8 cellular contexts compared by ENCODE assay signal in the genomic region with DNA sequence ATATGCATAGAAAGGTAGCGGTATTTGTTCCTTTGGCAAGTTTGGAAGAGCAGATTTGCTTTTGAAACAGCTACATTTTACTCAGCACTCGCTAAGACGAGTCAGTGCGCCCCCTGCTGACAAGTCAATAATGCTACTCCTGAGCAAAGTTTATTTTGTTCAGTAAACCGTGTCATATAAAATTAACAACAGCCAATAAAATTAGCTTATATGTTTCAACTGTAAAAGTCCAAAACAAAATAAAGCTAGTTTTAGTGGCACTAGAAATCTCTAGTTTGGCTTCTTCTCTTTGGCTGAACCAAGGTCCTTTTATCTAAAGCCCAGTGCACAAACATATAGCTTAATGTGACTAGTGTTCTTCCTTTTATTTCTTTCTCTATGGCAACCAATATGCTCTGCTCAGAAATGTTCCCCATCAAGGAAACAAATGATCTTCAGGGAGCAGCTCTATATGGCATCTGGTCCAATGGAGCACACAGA. TPM values are rescaled to one million over a fixed set of nuclear protein-coding genes. Genes with fewer than 3 reads are reported as not detected.
DNase-seq lines count a peak whose midpoint lies in the region; ATAC-seq and TF ChIP-seq lines count a peak whose summit lies in the region.

No MANE protein-coding gene starts in this region.

- POLR2A ChIA-PET in PC-9 (lab: Charles Lee; ENCODE audit: unreplicated experiment) = interaction anchor here (0.6 to 0.7 kb wide), 2 partner anchors 217 to 1963 kb away, joined by 3 read pairs; no protein-coding TSS in a partner anchor

- TF ChIP-seq CTCF in PC-9 (conservative IDR thresholded peaks at IDR 0.05) (peak; percentile 82), adrenal gland (IDR thresholded peaks at IDR 0.05) (peak; percentile 51 to 78 (median 67))

- H3K9me3 ChIP-seq in PC-9 (ENCODE audit: insufficient read depth, low read depth) = no peaks in the 10 kb centered on the region
- H3K9me3 ChIP-seq in adrenal gland (replicated peaks in 1 of 3) = no peaks in the 10 kb centered on the region
- H3K9me3 ChIP-seq in iPS-18a (ENCODE audit: control insufficient read depth, low read depth, low read length) = no peaks in the 10 kb centered on the region

- DNase-seq in activated effector memory CD4-positive, alpha-beta T cell treated with anti-CD3 and anti-CD28 coated beads, Interleukin-2, amount 50 U/mL, for 16 hours = peak; percentile 82
- no peak for DNase-seq in activated effector memory CD4-positive, alpha-beta T cell treated with Interleukin-2 at 50 U/mL for 16 hours
- DNase-seq in PC-9 = peak in 1 of 2 experiments; percentile 19
- peak; percentile 53 to 79 (median 69) for DNase-seq in adrenal gland
- DNase-seq in stimulated activated CD4-positive, alpha-beta T cell treated with anti-CD3 and anti-CD28 coated beads, Interleukin-12 subunit alpha, Interleukin-12 subunit beta, amount 100 ng/mL, for 48 hours (ENCODE audit: low read depth in 2 of 3, low spot score in 1 of 3) = peak; percentile 42 to 55 (median 54)

- no peaks in the 10 kb centered on the region for H4K20me1 ChIP-seq in PC-9 (ENCODE audit: insufficient read depth)

- 1 to 3% (median 1%) methylated on average over 5 of the region's 5 CpGs for WGBS in adrenal gland, 4 donors

- H3K27me3 ChIP-seq in PC-9 (ENCODE audit: insufficient read depth, low read depth) (peaks cover 40% of the 10 kb centered on the region), adrenal gland (peaks cover 91% of the 10 kb centered on the region), iPS-18a (ENCODE audit: control insufficient read depth, insufficient read depth, low read length) (peaks cover 94% of the 10 kb centered on the region)

- no peak for TF ChIP-seq POLR2A in adrenal gland (IDR thresholded peaks at IDR 0.05)

- no peak overlapping the region for H3K4me2 ChIP-seq in PC-9

- BruUV-seq in PC-9 (replicated peaks; lab: Mats Ljungman, UMichigan) = no TSS peak

- H3K27ac ChIP-seq in PC-9 (no peak overlapping the region), adrenal gland (no peak overlapping the region), iPS-18a (ENCODE audit: low read length) (no peak overlapping the region)

- H2AFZ ChIP-seq in PC-9 = no peak overlapping the region

- ATAC-seq in HG03565 (IDR thresholded peaks at IDR 0.05; ENCODE audit: unreplicated experiment) (peak; percentile 39), GM21515 (IDR thresholded peaks at IDR 0.05; ENCODE audit: unreplicated experiment) (no peak)

- H3K36me3 ChIP-seq in PC-9 (ENCODE audit: low read depth) (no peaks in the 10 kb centered on the region), adrenal gland (replicated peaks in 1 of 2) (no peaks in the 10 kb centered on the region), iPS-18a (ENCODE audit: control insufficient read depth, low read depth, low read length) (no peaks in the 10 kb centered on the region)

- H3K79me2 ChIP-seq in PC-9 (ENCODE audit: low read depth) = no peaks in the 10 kb centered on the region

- intact Hi-C loops in PC-9 (cut with micrococcal nuclease; ENCODE audit: unreplicated experiment) = no loop called here
- intact Hi-C loops in adrenal gland (cut with DNase I) = no loop called here

- H3K9me2 ChIP-seq in PC-9 (ENCODE audit: insufficient read depth) = no peaks in the 10 kb centered on the region

- no peak overlapping the region for H3K4me3 ChIP-seq in PC-9
- H3K4me3 ChIP-seq in adrenal gland = no peak overlapping the region
- H3K4me3 ChIP-seq in iPS-18a (ENCODE audit: low read length) = peak overlapping the region; percentile 48

- H3K9ac ChIP-seq in iPS-18a (ENCODE audit: low read length) = no peak overlapping the region

- no peaks in the 10 kb centered on the region for H3F3A ChIP-seq in PC-9 (ENCODE audit: insufficient read depth, low read depth)

- no peaks in the 10 kb centered on the region for H3K4me1 ChIP-seq in PC-9 (replicated peaks; ENCODE audit: insufficient read depth)
- peaks cover 0 to 22% of the 10 kb centered on the region in 2 donors for H3K4me1 ChIP-seq in adrenal gland (replicated peaks in 1 of 2)
- peaks cover 61% of the 10 kb centered on the region for H3K4me1 ChIP-seq in iPS-18a (ENCODE audit: control insufficient read depth, low read depth, low read length)

- CTCF ChIA-PET in PC-9 (lab: Charles Lee) = interaction anchor here (0.6 to 1.0 kb wide), 5 partner anchors 91 to 1688 kb away, joined by 3 to 6 read pairs (median 4); no protein-coding TSS in a partner anchor

RNA-seq across cellular contexts. Expression of a gene that starts 4.3 kb away (rescaled TPM):
- total RNA-seq in PC-9 (2021) (not detected in 2 replicates), adrenal gland (under 1 TPM in 4 of 8 donors, not detected in 4; 0.06 to 0.14 (median 0.11) TPM)
- under 1 TPM; 0.03 to 0.18 (median 0.16) TPM for polyA plus RNA-seq in adrenal gland
